13 cellular contexts compared by ENCODE assay signal in the genomic region with DNA sequence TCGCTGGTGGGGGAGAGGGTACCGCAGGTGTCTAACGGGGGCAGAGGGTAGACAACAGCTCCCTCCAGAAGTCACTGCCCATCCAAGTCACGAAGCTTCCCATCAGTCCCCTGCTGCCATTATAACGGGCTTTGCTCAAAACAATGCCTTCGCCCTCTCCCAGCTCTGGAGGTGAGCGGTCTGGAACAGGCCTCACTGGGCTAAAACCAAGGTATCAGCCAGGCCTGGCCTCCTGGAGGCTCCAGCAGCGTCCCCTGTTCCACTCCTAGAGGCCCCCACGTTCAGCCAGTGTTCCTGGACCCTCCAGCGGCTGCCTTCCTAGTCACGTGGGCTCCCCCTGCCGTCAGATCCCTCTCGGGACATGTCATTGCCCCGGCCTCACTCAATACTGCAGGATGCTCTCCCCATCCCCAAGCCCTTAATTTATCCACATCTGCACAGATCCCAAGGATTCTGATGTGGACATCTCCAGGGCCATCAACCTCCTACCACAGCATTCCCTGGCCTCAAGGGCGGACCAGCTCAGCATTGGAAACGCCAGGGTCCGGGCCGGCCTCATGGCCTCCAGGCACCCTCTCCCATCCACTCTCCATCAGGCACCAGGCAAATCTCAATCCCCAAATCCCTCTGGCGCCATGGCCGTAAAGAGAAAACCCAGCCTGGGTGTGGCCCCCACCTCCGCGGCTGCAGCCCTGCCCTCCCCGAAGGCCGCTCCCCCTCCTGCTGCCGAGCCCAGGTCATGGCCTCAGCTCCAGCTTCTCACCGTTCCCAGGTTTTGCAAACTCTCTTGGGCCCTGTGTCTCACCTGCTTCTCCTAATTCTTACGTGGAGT.
DNase-seq lines count a peak whose midpoint lies in the region; ATAC-seq, FAIRE-seq and TF ChIP-seq lines count a peak whose summit lies in the region.
"Had no signal": no experiment of that assay in that cellular context is flagged by ENCODE, and none has a peak within 500 bp of the region (broad histone marks: within the 10 kb centered on the region; RNA-seq: fewer than 3 reads in every experiment).

No MANE protein-coding gene starts in this region.

- no peaks in the 10 kb centered on the region for H3K9me3 Mint-ChIP-seq in stimulated activated naive CD8-positive, alpha-beta T cell treated with anti-CD3 and anti-CD28 coated beads, Interleukin-15, amount 100 ng/mL, for 72 hours
- H3K9me3 Mint-ChIP-seq in natural killer cell treated with Interleukin-12 subunit alpha and Interleukin-12 subunit beta and Interleukin-15 and Interleukin-18, amount 100 ng/mL, for 72 hours, result no peaks in the 10 kb centered on the region
- H3K9me3 Mint-ChIP-seq: T-cell had no signal

- H3K27ac ChIP-seq in RWPE1, result peak overlapping the region; percentile 99
- H3K27ac ChIP-seq in hepatocyte, result peak overlapping the region; percentile 89
- H3K27ac ChIP-seq in smooth muscle cell (ENCODE audit: low read depth), result peak overlapping the region; percentile 61

- DNase-seq in H7 (peak; percentile 89), RWPE1 (ENCODE audit: low spot score) (no peak), hepatocyte (ENCODE audit: low spot score) (peak; percentile 5), smooth muscle cell (lab: John Stamatoyannopoulos, UW; ENCODE audit: unreplicated experiment) (no peak), GM12892 (ENCODE audit: insufficient read length) (no peak)
- no peak for DNase-seq in stimulated activated naive CD8-positive, alpha-beta T cell treated with anti-CD3 and anti-CD28 coated beads, Interleukin-15, amount 100 ng/mL, for 72 hours
- DNase-seq in natural killer cell treated with Interleukin-12 subunit alpha and Interleukin-12 subunit beta and Interleukin-15 and Interleukin-18, amount 100 ng/mL, for 72 hours (ENCODE audit: low spot score), result no peak
- DNase-seq: amygdala, DMS79 treated with DMSO at 0.1 percent for 48 hours, left lung had no signal

- no peaks in the 10 kb centered on the region for H3K9me2 ChIP-seq in hepatocyte (replicated peaks; ENCODE audit: insufficient read depth)

- H3K4me3 ChIP-seq in H7 (ENCODE audit: insufficient read depth, low read depth, low read length) (no peak overlapping the region), hepatocyte (no peak overlapping the region), smooth muscle cell (no peak overlapping the region)
- H3K4me3 ChIP-seq: left lung had no signal

- FAIRE-seq in GM12892 (lab: Jason Lieb, UNC), result no peak

- H2AFZ ChIP-seq in hepatocyte (no peak overlapping the region), smooth muscle cell (ENCODE audit: low read depth) (no peak overlapping the region)

- peak overlapping the region in 1 of 2 donors; percentile 28 for H3K27ac Mint-ChIP-seq in stimulated activated naive CD8-positive, alpha-beta T cell treated with anti-CD3 and anti-CD28 coated beads, Interleukin-15, amount 100 ng/mL, for 72 hours
- no peak overlapping the region for H3K27ac Mint-ChIP-seq in natural killer cell treated with Interleukin-12 subunit alpha and Interleukin-12 subunit beta and Interleukin-15 and Interleukin-18, amount 100 ng/mL, for 72 hours
- H3K27ac Mint-ChIP-seq: activated CD4-positive, alpha-beta memory T cell treated with anti-CD3 and anti-CD28 coated beads, Interleukin-2, amount 10 ng/mL, durations not matched to agents 7 days and 5 days; T-cell had no signal

- no peaks in the 10 kb centered on the region; the same call in 1 of the 2 replicates for H3K36me3 ChIP-seq in H7 (replicated peaks; ENCODE audit: control insufficient read depth, insufficient read depth, low read length)
- H3K36me3 ChIP-seq in hepatocyte (replicated peaks; ENCODE audit: insufficient read depth, low read depth), result no peaks in the 10 kb centered on the region
- H3K36me3 ChIP-seq in smooth muscle cell (ENCODE audit: low read depth), result no peaks in the 10 kb centered on the region
- H3K36me3 ChIP-seq: left lung had no signal

- no peaks in the 10 kb centered on the region for H3K27me3 ChIP-seq in H7 (ENCODE audit: control insufficient read depth, insufficient read depth, low read length)
- H3K27me3 ChIP-seq in hepatocyte, result no peaks in the 10 kb centered on the region
- no peaks in the 10 kb centered on the region for H3K27me3 ChIP-seq in smooth muscle cell (ENCODE audit: low read depth)

- H3K4me1 Mint-ChIP-seq in stimulated activated naive CD8-positive, alpha-beta T cell treated with anti-CD3 and anti-CD28 coated beads, Interleukin-15, amount 100 ng/mL, for 72 hours, result peaks cover 14% of the 10 kb centered on the region
- H3K4me1 Mint-ChIP-seq in natural killer cell treated with Interleukin-12 subunit alpha and Interleukin-12 subunit beta and Interleukin-15 and Interleukin-18, amount 100 ng/mL, for 72 hours (ENCODE audit: low read depth in 2 of 2), result peaks cover 9 to 10% of the 10 kb centered on the region in 2 donors

- no peak overlapping the region for H3K9ac ChIP-seq in smooth muscle cell (ENCODE audit: low read depth)

- H3F3A ChIP-seq in smooth muscle cell (ENCODE audit: low read depth), result peaks cover 9% of the 10 kb centered on the region

- TF ChIP-seq CTCF in RWPE1 (conservative IDR thresholded peaks at IDR 0.05; ENCODE audit: low read depth) (no peak), hepatocyte (IDR thresholded peaks at IDR 0.05; ENCODE audit: poor library complexity) (no peak), smooth muscle cell (IDR thresholded peaks at IDR 0.05; ENCODE audit: borderline replicate concordance, insufficient read depth, poor library complexity, severe bottlenecking) (no peak)

- no peaks in the 10 kb centered on the region for H4K20me1 ChIP-seq in hepatocyte (ENCODE audit: insufficient read depth, poor library complexity, severe bottlenecking)
- H4K20me1 ChIP-seq in smooth muscle cell (ENCODE audit: low read depth), result no peaks in the 10 kb centered on the region

- H3K79me2 ChIP-seq in hepatocyte (no peaks in the 10 kb centered on the region), smooth muscle cell (ENCODE audit: low read depth) (no peaks in the 10 kb centered on the region)

- peaks cover 54% of the 10 kb centered on the region for H3K4me1 ChIP-seq in hepatocyte (ENCODE audit: insufficient read depth)
- peaks cover 32% of the 10 kb centered on the region for H3K4me1 ChIP-seq in smooth muscle cell (ENCODE audit: low read depth)

- no peaks in the 10 kb centered on the region for H3K36me3 Mint-ChIP-seq in natural killer cell treated with Interleukin-12 subunit alpha and Interleukin-12 subunit beta and Interleukin-15 and Interleukin-18, amount 100 ng/mL, for 72 hours
- H3K36me3 Mint-ChIP-seq: T-cell had no signal

- no peaks in the 10 kb centered on the region for H3K27me3 Mint-ChIP-seq in stimulated activated naive CD8-positive, alpha-beta T cell treated with anti-CD3 and anti-CD28 coated beads, Interleukin-15, amount 100 ng/mL, for 72 hours
- H3K27me3 Mint-ChIP-seq in natural killer cell treated with Interleukin-12 subunit alpha and Interleukin-12 subunit beta and Interleukin-15 and Interleukin-18, amount 100 ng/mL, for 72 hours, result peaks cover 0 to 5% of the 10 kb centered on the region in 2 donors

- POLR2A ChIA-PET in RWPE1 (lab: Yijun Ruan, JAX; ENCODE audit: low non-redundant PET), result interaction anchor here (0.6 kb wide), 1 partner anchor 103 kb away, joined by 3 read pairs; no protein-coding TSS in a partner anchor

- no peak for TF ChIP-seq POLR2A in GM12892 (IDR thresholded peaks at IDR 0.05; ENCODE audit: low read depth, low read length)

- H3K9me3 ChIP-seq in hepatocyte (ENCODE audit: low read depth) (no peaks in the 10 kb centered on the region), smooth muscle cell (replicated peaks; ENCODE audit: low read depth) (no peaks in the 10 kb centered on the region)
- H3K9me3 ChIP-seq: left lung had no signal

- no peak overlapping the region for H3K4me3 Mint-ChIP-seq in stimulated activated naive CD8-positive, alpha-beta T cell treated with anti-CD3 and anti-CD28 coated beads, Interleukin-15, amount 100 ng/mL, for 72 hours
- H3K4me3 Mint-ChIP-seq in natural killer cell treated with Interleukin-12 subunit alpha and Interleukin-12 subunit beta and Interleukin-15 and Interleukin-18, amount 100 ng/mL, for 72 hours, result no peak overlapping the region
- H3K4me3 Mint-ChIP-seq: activated CD4-positive, alpha-beta memory T cell treated with anti-CD3 and anti-CD28 coated beads, Interleukin-2, amount 10 ng/mL, durations not matched to agents 7 days and 5 days; T-cell had no signal

- 76% methylated on average over 26 of the region's 27 CpGs for WGBS in hepatocyte (ENCODE audit: low lambda C conversion rate, missing lambda C conversion rate)
- WGBS in smooth muscle cell (ENCODE audit: low lambda C conversion rate), result 76% methylated on average over 25 of the region's 27 CpGs

- CTCF ChIA-PET in RWPE1 (lab: Yijun Ruan, JAX), result interaction anchor here (0.6 to 1.2 kb wide), 2 partner anchors 24 to 120 kb away, joined by 3 to 4 read pairs; no protein-coding TSS in a partner anchor

- H3K4me2 ChIP-seq in hepatocyte (no peak overlapping the region), smooth muscle cell (peak overlapping the region; percentile 40)

- ATAC-seq in GM19395 (IDR thresholded peaks at IDR 0.05; ENCODE audit: unreplicated experiment), result no peak
- no peak for ATAC-seq in stimulated activated naive CD8-positive, alpha-beta T cell treated with anti-CD3 and anti-CD28 coated beads, Interleukin-15, amount 100 ng/mL, for 72 hours
- no peak for ATAC-seq in natural killer cell treated with Interleukin-12 subunit alpha and Interleukin-12 subunit beta and Interleukin-15 and Interleukin-18, amount 100 ng/mL, for 72 hours
- ATAC-seq: T-cell had no signal

Comparison
In these comparisons a context has a peak if more than half of its experiments do, and no peak if none do; other contexts are left out.
1. DNase-seq: peak in H7 (single experiment) and hepatocyte (single experiment); none in RWPE1 (single experiment), smooth muscle cell (single experiment), GM12892 (single experiment), stimulated activated naive CD8-positive, alpha-beta T cell treated with anti-CD3 and anti-CD28 coated beads, Interleukin-15, amount 100 ng/mL, for 72 hours (0 of 2) and natural killer cell treated with Interleukin-12 subunit alpha and Interleukin-12 subunit beta and Interleukin-15 and Interleukin-18, amount 100 ng/mL, for 72 hours (single experiment).
2. Peak in every context shown above with its lines, with median percentiles within 50 percentile points of each other: H3K27ac ChIP-seq.